In genomic region chr20:48329216-48329615, GRCh38 we compare ENCODE assay signal across 20 cellular contexts.
"Had no signal": no experiment of that assay in that cellular context is flagged by ENCODE, and none has a peak within 500 bp of the region (broad histone marks: within the 10 kb centered on the region; RNA-seq: fewer than 3 reads in every experiment).

No MANE protein-coding gene starts in this region.

- H3K27ac Mint-ChIP-seq: naive thymus-derived CD4-positive, alpha-beta T cell had no signal

- FAIRE-seq: colon, endothelial cell of umbilical vein, frontal cortex, islet of Langerhans, keratinocyte had no signal

- H3K4me3 Mint-ChIP-seq: naive thymus-derived CD4-positive, alpha-beta T cell had no signal

- H3K27me3 ChIP-seq: esophagus muscularis mucosa, gastroesophageal sphincter had no signal

- H3K9me3 ChIP-seq: esophagus muscularis mucosa, gastroesophageal sphincter, heart right ventricle, left lung, lower lobe of right lung had no signal

- ATAC-seq: gastroesophageal sphincter; left cardiac atrium; left ventricle myocardium superior; lower lobe of right lung; naive thymus-derived CD4-positive, alpha-beta T cell had no signal

- H3K27ac ChIP-seq: coronary artery, dorsolateral prefrontal cortex, foreskin keratinocyte, heart right ventricle, left lung, lower lobe of right lung had no signal

- H3K4me3 ChIP-seq: coronary artery, dorsolateral prefrontal cortex, esophagus muscularis mucosa, gastroesophageal sphincter, heart right ventricle, left lung, lower lobe of right lung had no signal

- H3K4me1 ChIP-seq: foreskin keratinocyte, left lung, lower lobe of right lung had no signal

- H3K9me3 Mint-ChIP-seq: naive thymus-derived CD4-positive, alpha-beta T cell had no signal

- DNase-seq: dorsolateral prefrontal cortex; effector CD4-positive, alpha-beta T cell; effector memory CD4-positive, alpha-beta T cell; foreskin keratinocyte; heart right ventricle; hippocampal formation; left cardiac atrium; left lung; left ventricle myocardium superior; lower lobe of right lung; midbrain; naive thymus-derived CD4-positive, alpha-beta T cell had no signal

- H3K36me3 ChIP-seq: esophagus muscularis mucosa, gastroesophageal sphincter, heart right ventricle, left lung, lower lobe of right lung had no signal

- H3K36me3 Mint-ChIP-seq: naive thymus-derived CD4-positive, alpha-beta T cell had no signal

- H3K4me1 Mint-ChIP-seq: naive thymus-derived CD4-positive, alpha-beta T cell had no signal
